Comparison of ENCODE assay signal across 1 cellular context in the genomic region with DNA sequence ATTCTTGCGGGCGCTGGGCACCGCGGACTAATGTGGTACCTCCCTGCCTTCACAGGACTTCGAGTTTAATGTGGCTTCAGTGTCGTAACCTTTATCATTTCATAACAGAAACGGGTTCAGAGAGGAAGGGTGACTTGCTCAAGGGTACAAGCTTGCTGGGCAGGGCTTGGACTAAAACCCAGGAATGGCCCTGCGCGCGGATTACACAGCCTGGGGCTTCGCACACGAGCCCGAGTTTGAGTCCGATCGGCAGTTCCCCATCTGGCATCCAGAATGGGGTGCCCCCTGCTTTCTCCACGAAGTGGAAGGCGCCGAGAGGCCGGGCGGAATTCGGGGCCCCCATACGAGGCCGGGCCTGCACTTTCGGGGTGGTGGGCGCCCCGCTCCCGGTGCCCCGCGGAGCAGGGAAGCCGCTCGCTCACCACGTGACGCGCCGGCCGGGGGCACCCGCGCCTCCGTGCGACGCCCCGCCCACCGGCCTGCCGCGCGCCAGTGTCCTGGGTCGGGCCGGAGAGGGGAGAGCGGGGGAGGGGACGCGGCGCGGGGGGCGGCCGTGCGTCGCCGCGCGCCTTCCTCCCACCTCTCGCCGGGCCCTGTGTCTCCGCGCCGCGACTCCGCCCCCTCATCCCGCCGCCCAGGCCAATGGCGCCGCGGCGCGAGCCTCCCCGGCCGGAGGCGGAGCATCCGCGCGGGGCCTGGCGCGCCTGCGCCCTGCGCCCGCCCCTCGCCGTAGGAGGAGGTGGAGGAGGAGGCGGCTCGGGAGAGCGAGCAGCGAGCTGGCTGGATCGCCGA.
TF ChIP-seq lines count a peak whose summit lies in the region.

A gene with protein sequence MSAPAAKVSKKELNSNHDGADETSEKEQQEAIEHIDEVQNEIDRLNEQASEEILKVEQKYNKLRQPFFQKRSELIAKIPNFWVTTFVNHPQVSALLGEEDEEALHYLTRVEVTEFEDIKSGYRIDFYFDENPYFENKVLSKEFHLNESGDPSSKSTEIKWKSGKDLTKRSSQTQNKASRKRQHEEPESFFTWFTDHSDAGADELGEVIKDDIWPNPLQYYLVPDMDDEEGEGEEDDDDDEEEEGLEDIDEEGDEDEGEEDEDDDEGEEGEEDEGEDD (plus strand): TSS at position 722 of the 792 bp plus-strand sequence. CDS start 361 bp downstream, outside the sequence.

TF ChIP-seq in HepG2, 621 proteins besides CTCF, POLR2A, EP300 and RAD21 (continued from another document and continues in another):
- TF ChIP-seq, protein P1, sequence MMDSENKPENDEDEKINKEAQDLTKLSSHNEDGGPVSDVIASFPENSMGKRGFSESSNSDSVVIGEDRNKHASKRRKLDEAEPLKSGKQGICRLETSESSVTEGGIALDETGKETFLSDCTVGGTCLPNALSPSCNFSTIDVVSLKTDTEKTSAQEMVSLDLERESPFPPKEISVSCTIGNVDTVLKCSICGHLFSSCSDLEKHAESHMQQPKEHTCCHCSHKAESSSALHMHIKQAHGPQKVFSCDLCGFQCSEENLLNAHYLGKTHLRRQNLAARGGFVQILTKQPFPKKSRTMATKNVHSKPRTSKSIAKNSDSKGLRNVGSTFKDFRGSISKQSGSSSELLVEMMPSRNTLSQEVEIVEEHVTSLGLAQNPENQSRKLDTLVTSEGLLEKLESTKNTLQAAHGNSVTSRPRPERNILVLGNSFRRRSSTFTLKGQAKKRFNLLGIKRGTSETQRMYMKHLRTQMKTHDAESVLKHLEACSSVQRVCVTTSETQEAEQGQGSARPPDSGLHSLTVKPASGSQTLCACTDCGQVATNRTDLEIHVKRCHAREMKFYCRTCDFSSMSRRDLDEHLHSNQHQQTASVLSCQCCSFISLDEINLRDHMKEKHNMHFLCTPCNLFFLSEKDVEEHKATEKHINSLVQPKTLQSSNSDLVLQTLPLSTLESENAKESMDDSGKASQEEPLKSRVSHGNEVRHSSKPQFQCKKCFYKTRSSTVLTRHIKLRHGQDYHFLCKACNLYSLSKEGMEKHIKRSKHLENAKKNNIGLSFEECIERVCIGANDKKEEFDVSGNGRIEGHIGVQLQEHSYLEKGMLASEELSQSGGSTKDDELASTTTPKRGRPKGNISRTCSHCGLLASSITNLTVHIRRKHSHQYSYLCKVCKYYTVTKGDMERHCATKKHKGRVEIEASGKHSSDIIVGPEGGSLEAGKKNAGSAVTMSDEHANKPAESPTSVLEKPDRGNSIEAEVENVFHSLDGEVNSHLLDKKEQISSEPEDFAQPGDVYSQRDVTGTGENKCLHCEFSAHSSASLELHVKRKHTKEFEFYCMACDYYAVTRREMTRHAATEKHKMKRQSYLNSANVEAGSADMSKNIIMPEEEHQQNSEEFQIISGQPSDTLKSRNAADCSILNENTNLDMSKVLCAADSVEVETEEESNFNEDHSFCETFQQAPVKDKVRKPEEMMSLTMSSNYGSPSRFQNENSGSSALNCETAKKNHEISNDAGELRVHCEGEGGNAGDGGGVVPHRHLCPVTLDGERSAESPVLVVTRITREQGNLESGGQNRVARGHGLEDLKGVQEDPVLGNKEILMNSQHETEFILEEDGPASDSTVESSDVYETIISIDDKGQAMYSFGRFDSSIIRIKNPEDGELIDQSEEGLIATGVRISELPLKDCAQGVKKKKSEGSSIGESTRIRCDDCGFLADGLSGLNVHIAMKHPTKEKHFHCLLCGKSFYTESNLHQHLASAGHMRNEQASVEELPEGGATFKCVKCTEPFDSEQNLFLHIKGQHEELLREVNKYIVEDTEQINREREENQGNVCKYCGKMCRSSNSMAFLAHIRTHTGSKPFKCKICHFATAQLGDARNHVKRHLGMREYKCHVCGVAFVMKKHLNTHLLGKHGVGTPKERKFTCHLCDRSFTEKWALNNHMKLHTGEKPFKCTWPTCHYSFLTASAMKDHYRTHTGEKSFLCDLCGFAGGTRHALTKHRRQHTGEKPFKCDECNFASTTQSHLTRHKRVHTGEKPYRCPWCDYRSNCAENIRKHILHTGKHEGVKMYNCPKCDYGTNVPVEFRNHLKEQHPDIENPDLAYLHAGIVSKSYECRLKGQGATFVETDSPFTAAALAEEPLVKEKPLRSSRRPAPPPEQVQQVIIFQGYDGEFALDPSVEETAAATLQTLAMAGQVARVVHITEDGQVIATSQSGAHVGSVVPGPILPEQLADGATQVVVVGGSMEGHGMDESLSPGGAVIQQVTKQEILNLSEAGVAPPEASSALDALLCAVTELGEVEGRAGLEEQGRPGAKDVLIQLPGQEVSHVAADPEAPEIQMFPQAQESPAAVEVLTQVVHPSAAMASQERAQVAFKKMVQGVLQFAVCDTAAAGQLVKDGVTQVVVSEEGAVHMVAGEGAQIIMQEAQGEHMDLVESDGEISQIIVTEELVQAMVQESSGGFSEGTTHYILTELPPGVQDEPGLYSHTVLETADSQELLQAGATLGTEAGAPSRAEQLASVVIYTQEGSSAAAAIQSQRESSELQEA (CRISPR knock-in tag; IDR thresholded peaks at IDR 0.05; ENCODE audit: not compliant biosample characterization): no peak
- TF ChIP-seq ZNF317 (CRISPR knock-in tag; IDR thresholded peaks at IDR 0.05): no peak
- no peak for TF ChIP-seq ZNF543 (CRISPR knock-in tag; IDR thresholded peaks at IDR 0.05)
- TF ChIP-seq, protein P2, sequence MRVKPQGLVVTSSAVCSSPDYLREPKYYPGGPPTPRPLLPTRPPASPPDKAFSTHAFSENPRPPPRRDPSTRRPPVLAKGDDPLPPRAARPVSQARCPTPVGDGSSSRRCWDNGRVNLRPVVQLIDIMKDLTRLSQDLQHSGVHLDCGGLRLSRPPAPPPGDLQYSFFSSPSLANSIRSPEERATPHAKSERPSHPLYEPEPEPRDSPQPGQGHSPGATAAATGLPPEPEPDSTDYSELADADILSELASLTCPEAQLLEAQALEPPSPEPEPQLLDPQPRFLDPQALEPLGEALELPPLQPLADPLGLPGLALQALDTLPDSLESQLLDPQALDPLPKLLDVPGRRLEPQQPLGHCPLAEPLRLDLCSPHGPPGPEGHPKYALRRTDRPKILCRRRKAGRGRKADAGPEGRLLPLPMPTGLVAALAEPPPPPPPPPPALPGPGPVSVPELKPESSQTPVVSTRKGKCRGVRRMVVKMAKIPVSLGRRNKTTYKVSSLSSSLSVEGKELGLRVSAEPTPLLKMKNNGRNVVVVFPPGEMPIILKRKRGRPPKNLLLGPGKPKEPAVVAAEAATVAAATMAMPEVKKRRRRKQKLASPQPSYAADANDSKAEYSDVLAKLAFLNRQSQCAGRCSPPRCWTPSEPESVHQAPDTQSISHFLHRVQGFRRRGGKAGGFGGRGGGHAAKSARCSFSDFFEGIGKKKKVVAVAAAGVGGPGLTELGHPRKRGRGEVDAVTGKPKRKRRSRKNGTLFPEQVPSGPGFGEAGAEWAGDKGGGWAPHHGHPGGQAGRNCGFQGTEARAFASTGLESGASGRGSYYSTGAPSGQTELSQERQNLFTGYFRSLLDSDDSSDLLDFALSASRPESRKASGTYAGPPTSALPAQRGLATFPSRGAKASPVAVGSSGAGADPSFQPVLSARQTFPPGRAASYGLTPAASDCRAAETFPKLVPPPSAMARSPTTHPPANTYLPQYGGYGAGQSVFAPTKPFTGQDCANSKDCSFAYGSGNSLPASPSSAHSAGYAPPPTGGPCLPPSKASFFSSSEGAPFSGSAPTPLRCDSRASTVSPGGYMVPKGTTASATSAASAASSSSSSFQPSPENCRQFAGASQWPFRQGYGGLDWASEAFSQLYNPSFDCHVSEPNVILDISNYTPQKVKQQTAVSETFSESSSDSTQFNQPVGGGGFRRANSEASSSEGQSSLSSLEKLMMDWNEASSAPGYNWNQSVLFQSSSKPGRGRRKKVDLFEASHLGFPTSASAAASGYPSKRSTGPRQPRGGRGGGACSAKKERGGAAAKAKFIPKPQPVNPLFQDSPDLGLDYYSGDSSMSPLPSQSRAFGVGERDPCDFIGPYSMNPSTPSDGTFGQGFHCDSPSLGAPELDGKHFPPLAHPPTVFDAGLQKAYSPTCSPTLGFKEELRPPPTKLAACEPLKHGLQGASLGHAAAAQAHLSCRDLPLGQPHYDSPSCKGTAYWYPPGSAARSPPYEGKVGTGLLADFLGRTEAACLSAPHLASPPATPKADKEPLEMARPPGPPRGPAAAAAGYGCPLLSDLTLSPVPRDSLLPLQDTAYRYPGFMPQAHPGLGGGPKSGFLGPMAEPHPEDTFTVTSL (CRISPR knock-in tag; IDR thresholded peaks at IDR 0.05; ENCODE audit: borderline replicate concordance): no peak
- peak; percentile 76 for TF ChIP-seq YY1 (IDR thresholded peaks at IDR 0.05; ENCODE audit: insufficient read depth, insufficient replicate concordance, low read depth, low read length)
- no peak for TF ChIP-seq MTF1 (CRISPR knock-in tag; IDR thresholded peaks at IDR 0.05)
- TF ChIP-seq, protein P3, sequence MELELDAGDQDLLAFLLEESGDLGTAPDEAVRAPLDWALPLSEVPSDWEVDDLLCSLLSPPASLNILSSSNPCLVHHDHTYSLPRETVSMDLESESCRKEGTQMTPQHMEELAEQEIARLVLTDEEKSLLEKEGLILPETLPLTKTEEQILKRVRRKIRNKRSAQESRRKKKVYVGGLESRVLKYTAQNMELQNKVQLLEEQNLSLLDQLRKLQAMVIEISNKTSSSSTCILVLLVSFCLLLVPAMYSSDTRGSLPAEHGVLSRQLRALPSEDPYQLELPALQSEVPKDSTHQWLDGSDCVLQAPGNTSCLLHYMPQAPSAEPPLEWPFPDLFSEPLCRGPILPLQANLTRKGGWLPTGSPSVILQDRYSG (CRISPR knock-in tag; IDR thresholded peaks at IDR 0.05): no peak
- TF ChIP-seq ZNF235 (CRISPR knock-in tag; IDR thresholded peaks at IDR 0.05; ENCODE audit: borderline replicate concordance): no peak
- peak; percentile 60; the same call in 1 of the 2 replicates for TF ChIP-seq PRDM15 (CRISPR knock-in tag; IDR thresholded peaks at IDR 0.05)
- TF ChIP-seq NCOA2 (CRISPR knock-in tag; IDR thresholded peaks at IDR 0.05): no peak
- TF ChIP-seq, protein P4, sequence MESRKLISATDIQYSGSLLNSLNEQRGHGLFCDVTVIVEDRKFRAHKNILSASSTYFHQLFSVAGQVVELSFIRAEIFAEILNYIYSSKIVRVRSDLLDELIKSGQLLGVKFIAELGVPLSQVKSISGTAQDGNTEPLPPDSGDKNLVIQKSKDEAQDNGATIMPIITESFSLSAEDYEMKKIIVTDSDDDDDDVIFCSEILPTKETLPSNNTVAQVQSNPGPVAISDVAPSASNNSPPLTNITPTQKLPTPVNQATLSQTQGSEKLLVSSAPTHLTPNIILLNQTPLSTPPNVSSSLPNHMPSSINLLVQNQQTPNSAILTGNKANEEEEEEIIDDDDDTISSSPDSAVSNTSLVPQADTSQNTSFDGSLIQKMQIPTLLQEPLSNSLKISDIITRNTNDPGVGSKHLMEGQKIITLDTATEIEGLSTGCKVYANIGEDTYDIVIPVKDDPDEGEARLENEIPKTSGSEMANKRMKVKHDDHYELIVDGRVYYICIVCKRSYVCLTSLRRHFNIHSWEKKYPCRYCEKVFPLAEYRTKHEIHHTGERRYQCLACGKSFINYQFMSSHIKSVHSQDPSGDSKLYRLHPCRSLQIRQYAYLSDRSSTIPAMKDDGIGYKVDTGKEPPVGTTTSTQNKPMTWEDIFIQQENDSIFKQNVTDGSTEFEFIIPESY (CRISPR knock-in tag; IDR thresholded peaks at IDR 0.05): peak; percentile 9; the same call in 1 of the 2 replicates
- no peak for TF ChIP-seq PHF20 (CRISPR knock-in tag; IDR thresholded peaks at IDR 0.05)
- TF ChIP-seq BATF2 (CRISPR knock-in tag; IDR thresholded peaks at IDR 0.05): no peak
- TF ChIP-seq GABPB1 (CRISPR knock-in tag; IDR thresholded peaks at IDR 0.05): peak; percentile 51; the same call in 1 of the 2 replicates
- peak; percentile 31; the same call in 1 of the 2 replicates for TF ChIP-seq KDM5A (IDR thresholded peaks at IDR 0.05; ENCODE audit: borderline replicate concordance, low read length)
- TF ChIP-seq ZNF256 (CRISPR knock-in tag; conservative IDR thresholded peaks at IDR 0.05): no peak
- TF ChIP-seq SP2 (CRISPR knock-in tag; IDR thresholded peaks at IDR 0.05): no peak
- no peak; the same call in 1 of the 2 replicates for TF ChIP-seq MXD1 (CRISPR knock-in tag; IDR thresholded peaks at IDR 0.05)
- no peak for TF ChIP-seq KDM4B (CRISPR knock-in tag; IDR thresholded peaks at IDR 0.05)
- 0 out of 2 replicates have a peak, but pooled peaks have one; percentile 49 for TF ChIP-seq ZNF678 (CRISPR knock-in tag; IDR thresholded peaks at IDR 0.05)
- no peak for TF ChIP-seq ARID2 (CRISPR knock-in tag; IDR thresholded peaks at IDR 0.05; ENCODE audit: borderline replicate concordance)
- no peak for TF ChIP-seq ZSCAN5A (CRISPR knock-in tag; IDR thresholded peaks at IDR 0.05; ENCODE audit: borderline replicate concordance)
- peak; percentile 35; the same call in 1 of the 2 replicates for TF ChIP-seq GATAD2A (CRISPR knock-in tag; IDR thresholded peaks at IDR 0.05)
